ENCODE assay signal across 8 cellular contexts in the genomic region with DNA sequence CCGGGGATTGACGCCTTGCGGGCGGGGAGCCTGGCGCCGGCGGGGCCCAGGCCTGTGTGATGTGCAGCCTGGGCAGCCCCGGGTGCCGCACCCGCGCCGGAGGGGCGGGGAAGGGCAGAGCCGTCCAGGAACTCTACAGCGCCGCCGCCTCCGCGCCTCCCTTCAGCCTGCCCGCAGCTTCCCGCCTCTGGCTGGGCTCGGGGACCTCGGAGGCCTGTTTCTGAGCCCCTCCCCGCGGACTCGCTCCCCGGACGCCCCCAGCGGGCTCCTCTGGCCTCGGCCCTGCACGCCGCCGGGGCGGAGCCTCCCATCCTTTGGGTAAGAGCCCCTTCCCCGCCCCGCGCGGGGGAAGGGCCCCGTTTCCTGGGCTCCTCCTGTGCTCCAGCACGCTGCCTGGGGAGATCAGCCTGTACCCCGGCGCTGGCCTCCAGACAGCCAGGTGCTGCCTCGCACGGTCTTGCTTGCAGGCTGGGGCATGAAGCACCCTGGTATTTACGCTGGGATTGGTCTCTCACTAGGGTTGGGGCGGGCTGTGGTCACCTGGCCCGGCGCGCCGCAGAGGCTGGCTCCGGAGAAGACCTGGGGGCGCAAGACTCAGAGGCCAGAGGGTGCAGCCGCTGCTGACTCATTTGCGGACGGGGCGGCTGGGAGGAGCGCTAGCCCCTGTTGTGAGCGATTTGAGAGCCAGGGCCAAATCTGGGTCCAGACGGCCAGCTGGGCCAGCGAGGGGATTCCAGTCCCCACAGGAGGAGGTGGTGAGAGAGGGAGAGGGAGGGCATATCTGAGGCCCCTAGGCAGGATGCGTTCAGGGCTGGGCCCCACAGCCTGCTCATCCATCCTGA. TPM values are rescaled to one million over a fixed set of nuclear protein-coding genes. Genes with fewer than 3 reads are reported as not detected.
DNase-seq lines count a peak whose midpoint lies in the region; ATAC-seq and TF ChIP-seq lines count a peak whose summit lies in the region.

No MANE protein-coding gene starts in this region.

- H3F3A ChIP-seq in OCI-LY1 (ENCODE audit: insufficient read depth, low read length), result no peaks in the 10 kb centered on the region

- no peak for TF ChIP-seq EP300 in esophagus muscularis mucosa (IDR thresholded peaks at IDR 0.05)

- no peaks in the 10 kb centered on the region for H3K27me3 Mint-ChIP-seq in activated T-cell treated with anti-CD3 and anti-CD28 coated beads, Interleukin-2, amount 50 U/mL, for 4 hours (ENCODE audit: low read depth)

- ATAC-seq in GM19035 (IDR thresholded peaks at IDR 0.05; ENCODE audit: unreplicated experiment) (peak; percentile 72), HG03521 (IDR thresholded peaks at IDR 0.05; ENCODE audit: unreplicated experiment) (peak; percentile 46)
- peak; percentile 92 to 94 for ATAC-seq in activated T-cell treated with anti-CD3 and anti-CD28 coated beads, Interleukin-2, amount 50 U/mL, for 4 hours

- H3K4me3 ChIP-seq in AG09309 (ENCODE audit: control insufficient read depth, low read depth, low read length) (peak overlapping the region; percentile 32), OCI-LY1 (ENCODE audit: low read depth, low read length, poor library complexity, severe bottlenecking) (peak overlapping the region; percentile 22), esophagus muscularis mucosa (peak overlapping the region; percentile 59 to 66 (median 62))

- H3K36me3 ChIP-seq in OCI-LY1 (ENCODE audit: insufficient read depth, low read length) (no peaks in the 10 kb centered on the region), esophagus muscularis mucosa (no peaks in the 10 kb centered on the region)

- intact Hi-C loops in esophagus muscularis mucosa (cut with DNase I), result loop anchor here (5.0 kb wide), 1 partner anchor 45 kb away; no protein-coding TSS in a partner anchor

- H3K9me3 Mint-ChIP-seq in activated T-cell treated with anti-CD3 and anti-CD28 coated beads, Interleukin-2, amount 50 U/mL, for 4 hours, result no peaks in the 10 kb centered on the region

- H3K27ac ChIP-seq in OCI-LY1 (ENCODE audit: low read depth, low read length, poor library complexity, severe bottlenecking), result no peak overlapping the region
- H3K27ac ChIP-seq in esophagus muscularis mucosa (replicated peaks in 1 of 4), result peak overlapping the region; percentile 81 to 89 (median 84)

- 40% methylated on average over 1 of the region's 61 CpGs for WGBS in esophagus muscularis mucosa

- H3K79me2 ChIP-seq in OCI-LY1 (ENCODE audit: insufficient read depth, low read length), result no peaks in the 10 kb centered on the region

- TF ChIP-seq POLR2A in esophagus muscularis mucosa (IDR thresholded peaks at IDR 0.05; ENCODE audit: low read depth), result no peak

- H3K36me3 Mint-ChIP-seq in activated T-cell treated with anti-CD3 and anti-CD28 coated beads, Interleukin-2, amount 50 U/mL, for 4 hours (ENCODE audit: insufficient read depth), result no peaks in the 10 kb centered on the region

- peaks cover 18% of the 10 kb centered on the region for H3K4me1 Mint-ChIP-seq in activated T-cell treated with anti-CD3 and anti-CD28 coated beads, Interleukin-2, amount 50 U/mL, for 4 hours (ENCODE audit: low read depth)

- H3K9me2 ChIP-seq in OCI-LY1 (ENCODE audit: low read depth, low read length), result no peaks in the 10 kb centered on the region

- DNase-seq in AG09309 (ENCODE audit: low read depth) (no peak), esophagus muscularis mucosa (ENCODE audit: extremely low spot score) (no peak), myocyte (ENCODE audit: low read depth) (peak; percentile 98)
- peak; percentile 28 for DNase-seq in activated T-cell treated with anti-CD3 and anti-CD28 coated beads, Interleukin-2, amount 50 U/mL, for 4 hours
- peak; percentile 11 to 56 (median 36) for DNase-seq in stimulated activated naive CD4-positive, alpha-beta T cell (lab: John Stamatoyannopoulos, UW)

- no peaks in the 10 kb centered on the region for H3K9me3 ChIP-seq in OCI-LY1 (ENCODE audit: low read length)
- no peaks in the 10 kb centered on the region for H3K9me3 ChIP-seq in esophagus muscularis mucosa

- no peak overlapping the region for H3K9ac ChIP-seq in OCI-LY1 (ENCODE audit: low read length)

- H3K4me2 ChIP-seq in OCI-LY1 (ENCODE audit: low read length), result peak overlapping the region; percentile 29

- H3K4me3 Mint-ChIP-seq in activated T-cell treated with anti-CD3 and anti-CD28 coated beads, Interleukin-2, amount 50 U/mL, for 4 hours, result peak overlapping the region; percentile 74

- H3K4me1 ChIP-seq in OCI-LY1 (ENCODE audit: insufficient read depth, low read length, severe bottlenecking) (no peaks in the 10 kb centered on the region), esophagus muscularis mucosa (peaks cover 24 to 45% (median 36%) of the 10 kb centered on the region in 4 donors)

- TF ChIP-seq CTCF in AG09309 (IDR thresholded peaks at IDR 0.05; ENCODE audit: control insufficient read depth, insufficient read depth, low read depth, low read length, missing control alignments), result no peak
- TF ChIP-seq CTCF in OCI-LY1 (IDR thresholded peaks at IDR 0.05; ENCODE audit: low read length), result no peak
- peak; percentile 19 to 35 (median 26) for TF ChIP-seq CTCF in esophagus muscularis mucosa (IDR thresholded peaks at IDR 0.05)

- H3K27me3 ChIP-seq in OCI-LY1 (ENCODE audit: insufficient read depth, low read length) (peaks cover 17% of the 10 kb centered on the region), esophagus muscularis mucosa (no peaks in the 10 kb centered on the region)

- H2AFZ ChIP-seq in OCI-LY1 (ENCODE audit: low read length), result no peak overlapping the region

- no peaks in the 10 kb centered on the region for H4K20me1 ChIP-seq in OCI-LY1 (ENCODE audit: insufficient read depth, low read length)

RNA-seq across cellular contexts. Expression of a gene that starts 5.7 kb away (rescaled TPM):
- under 1 TPM; 0.25 to 0.35 (median 0.34) TPM for total RNA-seq in activated T-cell treated with anti-CD3 and anti-CD28 coated beads, Interleukin-2, amount 50 U/mL, for 4 hours
- total RNA-seq in esophagus muscularis mucosa (10 to 100 TPM in 2 of 4 donors, 1 to 10 TPM in 2; 6.9 to 19.1 (median 13.4) TPM), myocyte (54.0 and 59.2 TPM in 2 replicates)
- polyA plus RNA-seq in myocyte (2012), result 24.7 TPM

Comparison
In these comparisons a context has a peak if more than half of its experiments do, and no peak if none do; other contexts are left out.
1. DNase-seq: peak in activated T-cell treated with anti-CD3 and anti-CD28 coated beads, Interleukin-2, amount 50 U/mL, for 4 hours (single experiment), myocyte (single experiment) and stimulated activated naive CD4-positive, alpha-beta T cell (6 of 6); none in AG09309 (single experiment) and esophagus muscularis mucosa (single experiment).
2. CTCF ChIP-seq: peak in esophagus muscularis mucosa (3 of 3); none in AG09309 (single experiment) and OCI-LY1 (single experiment).
3. RNA of a gene that starts 5.7 kb away (total RNA-seq): 54.0 to 59.2 TPM in myocyte and 6.9 to 19.1 TPM in esophagus muscularis mucosa; 0.25 to 0.35 TPM in activated T-cell treated with anti-CD3 and anti-CD28 coated beads, Interleukin-2, amount 50 U/mL, for 4 hours; every median in the first group is over 4 times any median in the second.
4. Peak in every context shown above with its lines, with median percentiles within 50 percentile points of each other: H3K4me3 ChIP-seq and ATAC-seq.